Comparison of ENCODE assay signal across 1 cellular context in genomic region chr10:12351447-12351846, GRCh38.
TF ChIP-seq lines count a peak whose summit lies in the region.

No MANE protein-coding gene starts in this region.

TF ChIP-seq in SK-N-SH, 30 proteins besides CTCF, POLR2A, EP300 and RAD21:
- no peak for TF ChIP-seq REST (IDR thresholded peaks at IDR 0.05; ENCODE audit: low read depth, low read length)
- TF ChIP-seq POLR2AphosphoS5 (IDR thresholded peaks at IDR 0.05; ENCODE audit: low read depth, low read length) = no peak
- no peak for TF ChIP-seq RFX5 (IDR thresholded peaks at IDR 0.05; ENCODE audit: low read length)
- no peak for TF ChIP-seq RCOR1 (IDR thresholded peaks at IDR 0.05; ENCODE audit: low read length)
- no peak for TF ChIP-seq TEAD4 (IDR thresholded peaks at IDR 0.05; ENCODE audit: borderline replicate concordance, insufficient read depth)
- TF ChIP-seq NRF1 (IDR thresholded peaks at IDR 0.05; ENCODE audit: low read depth, low read length) = no peak
- no peak for TF ChIP-seq TAF1 (IDR thresholded peaks at IDR 0.05; ENCODE audit: borderline replicate concordance, low read depth, low read length)
- TF ChIP-seq YY1 (IDR thresholded peaks at IDR 0.05; ENCODE audit: low read depth) = no peak
- TF ChIP-seq FOSL2 (IDR thresholded peaks at IDR 0.05; ENCODE audit: borderline replicate concordance, low read depth) = no peak
